In genomic region chr15:74664028-74664616, GRCh38 we compare ENCODE assay signal across 11 cellular contexts. TPM values are rescaled to one million over a fixed set of nuclear protein-coding genes. Genes with fewer than 3 reads are reported as not detected.
DNase-seq lines count a peak whose midpoint lies in the region; ATAC-seq and TF ChIP-seq lines count a peak whose summit lies in the region.
"Had no signal": no experiment of that assay in that cellular context is flagged by ENCODE, and none has a peak within 500 bp of the region (broad histone marks: within the 10 kb centered on the region; RNA-seq: fewer than 3 reads in every experiment).

No MANE protein-coding gene starts in this region.

- H3K9me3 ChIP-seq in psoas muscle: no peaks in the 10 kb centered on the region

- peaks cover 31% of the 10 kb centered on the region for H3K4me1 ChIP-seq in psoas muscle

- H3K27ac ChIP-seq in psoas muscle: peak overlapping the region; percentile 6

- ATAC-seq in psoas muscle: peak in 3 of 4 donors; percentile 85 to 94 (median 86)
- no peak for ATAC-seq in HG03108 (IDR thresholded peaks at IDR 0.05; ENCODE audit: unreplicated experiment)

- DNase-seq in EH (ENCODE audit: low read depth): peak; percentile 45
- peak; percentile 85 for DNase-seq in amniotic epithelial cell (ENCODE audit: low read depth)
- DNase-seq in head of caudate nucleus: peak in 30 of 42 donors; percentile 5 to 69 (median 32)
- peak; percentile 25 to 61 for DNase-seq in psoas muscle
- DNase-seq in activated CD8-positive, alpha-beta memory T cell treated with anti-CD3 and anti-CD28 coated beads, Interleukin-2, amount 50 U/mL, for 4 hours: no peak
- DNase-seq in HEK293T (ENCODE audit: extremely low spot score): no peak
- DNase-seq in HuH-7.5 (ENCODE audit: low spot score): no peak
- DNase-seq: activated naive CD4-positive, alpha-beta T cell treated with anti-CD3 and anti-CD28 coated beads, Interleukin-2, amount 10 ng/mL, durations not matched to agents 7 days and 5 days; NCI-H1694 treated with DMSO at 0.1 percent for 48 hours; stimulated activated CD4-positive, alpha-beta T cell treated with anti-CD3 and anti-CD28 coated beads, Interleukin-12 subunit alpha, Interleukin-12 subunit beta, amount 100 ng/mL, for 4 hours had no signal

- POLR2A ChIA-PET in HEK293T (lab: Yijun Ruan, JAX): no interaction called here

- TF ChIP-seq CTCF in psoas muscle (IDR thresholded peaks at IDR 0.05): no peak

- CTCF ChIA-PET in HEK293T (lab: Yijun Ruan, JAX): interaction anchor here (1.4 to 1.5 kb wide), 3 partner anchors 20 to 104 kb away, joined by 3 to 6 read pairs (median 5); no protein-coding TSS in a partner anchor

- peaks cover 0 to 14% of the 10 kb centered on the region in 2 donors for H3K36me3 ChIP-seq in psoas muscle (ENCODE audit: insufficient read depth in 1 of 2, low read depth in 1 of 2)

- no peak overlapping the region for H3K4me3 ChIP-seq in psoas muscle

- no peaks in the 10 kb centered on the region for H3K27me3 ChIP-seq in psoas muscle (ENCODE audit: insufficient read depth in 3 of 3, low read length in 2 of 3)

- WGBS in psoas muscle, 3 donors: 8 to 12% (median 9%) methylated on average over 2 of the region's 2 CpGs

- intact Hi-C loops in head of caudate nucleus (cut with DNase I): no loop called here
- intact Hi-C loops in psoas muscle (cut with DNase I): no loop called here

TF ChIP-seq in HEK293T, 16 proteins besides CTCF, POLR2A, EP300 and RAD21:
- TF ChIP-seq ZNF384 (IDR thresholded peaks at IDR 0.05): no peak
- no peak for TF ChIP-seq FOXM1 (IDR thresholded peaks at IDR 0.05; ENCODE audit: borderline replicate concordance)
- no peak for TF ChIP-seq PKNOX1 (IDR thresholded peaks at IDR 0.05)
- TF ChIP-seq NFRKB (IDR thresholded peaks at IDR 0.05): no peak
- TF ChIP-seq FOXK2 (IDR thresholded peaks at IDR 0.05): no peak
- no peak for TF ChIP-seq SUZ12 (IDR thresholded peaks at IDR 0.05)
- no peak for TF ChIP-seq HDGF (IDR thresholded peaks at IDR 0.05; ENCODE audit: borderline replicate concordance)
- TF ChIP-seq CTBP1 (IDR thresholded peaks at IDR 0.05; ENCODE audit: borderline replicate concordance): no peak
- no peak for TF ChIP-seq ARNT (IDR thresholded peaks at IDR 0.05)
- TF ChIP-seq SP1 (IDR thresholded peaks at IDR 0.05): no peak
- no peak for TF ChIP-seq TARDBP (IDR thresholded peaks at IDR 0.05)
- TF ChIP-seq FOXA1 (IDR thresholded peaks at IDR 0.05): no peak
- TF ChIP-seq L3MBTL2 (conservative IDR thresholded peaks at IDR 0.05): no peak
- TF ChIP-seq BHLHE40 (IDR thresholded peaks at IDR 0.05; ENCODE audit: borderline replicate concordance): no peak
- no peak for TF ChIP-seq LEF1 (IDR thresholded peaks at IDR 0.05; ENCODE audit: borderline replicate concordance)
- TF ChIP-seq ELF4 (IDR thresholded peaks at IDR 0.05): no peak

RNA-seq across cellular contexts. Expression of gene EDC3, which starts 31.7 kb away (rescaled TPM):
- 10 to 100 TPM; 18.3 to 24.1 (median 19.7) TPM for total RNA-seq in psoas muscle
- 10 to 100 TPM in 2 of 3 donors, 1 to 10 TPM in 1; 7.8 to 19.8 (median 16.0) TPM for polyA plus RNA-seq in psoas muscle

RNA-seq across cellular contexts. Expression of gene CLK3, which starts 48.5 kb away (rescaled TPM):
- 10 to 100 TPM; 40.9 to 57.5 (median 46.5) TPM for total RNA-seq in psoas muscle
- 10 to 100 TPM; 36.6 to 61.8 (median 51.6) TPM for polyA plus RNA-seq in psoas muscle

Comparison
In these comparisons a context has a peak if more than half of its experiments do, and no peak if none do; other contexts are left out.
1. DNase-seq: peak in EH (single experiment), amniotic epithelial cell (single experiment), head of caudate nucleus (30 of 42) and psoas muscle (2 of 2); none in activated CD8-positive, alpha-beta memory T cell treated with anti-CD3 and anti-CD28 coated beads, Interleukin-2, amount 50 U/mL, for 4 hours (single experiment), HEK293T (single experiment) and HuH-7.5 (single experiment).